8 cellular contexts compared by ENCODE assay signal in genomic region chr19:23071087-23071511, GRCh38. TPM values are rescaled to one million over a fixed set of nuclear protein-coding genes. Genes with fewer than 3 reads are reported as not detected.
DNase-seq lines count a peak whose midpoint lies in the region; ATAC-seq and TF ChIP-seq lines count a peak whose summit lies in the region.
"Had no signal": no experiment of that assay in that cellular context is flagged by ENCODE, and none has a peak within 500 bp of the region (broad histone marks: within the 10 kb centered on the region; RNA-seq: fewer than 3 reads in every experiment).

No MANE protein-coding gene starts in this region.

- no peak overlapping the region for H3K27ac ChIP-seq in Karpas-422 (ENCODE audit: low read length)

- no peak overlapping the region for H2AFZ ChIP-seq in Karpas-422 (ENCODE audit: low read length)

- no peak for TF ChIP-seq CTCF in GM12864 (IDR thresholded peaks at IDR 0.05; ENCODE audit: low read depth, low read length, missing control alignments)

- H3K4me3 ChIP-seq in GM12864 (ENCODE audit: low read depth, low read length): peak overlapping the region; percentile 17
- H3K4me3 ChIP-seq in Karpas-422 (ENCODE audit: low read length): no peak overlapping the region

- DNase-seq in GM12864 (ENCODE audit: low read depth) (no peak), NCI-H748 (lab: John Stamatoyannopoulos, UW; ENCODE audit: unreplicated experiment) (peak; percentile 81), head of caudate nucleus (peak in 24 of 42 donors; percentile 5 to 53 (median 16)), smooth muscle cell of the brain vasculature (ENCODE audit: low read depth, low spot score) (peak; percentile 2), Karpas-422 (no peak), NCI-H1048 (lab: John Stamatoyannopoulos, UW) (no peak)
- DNase-seq: activated CD8-positive, alpha-beta memory T cell treated with anti-CD3 and anti-CD28 coated beads, Interleukin-2, amount 50 U/mL, for 4 hours had no signal

- ATAC-seq in HG03095 (IDR thresholded peaks at IDR 0.05; ENCODE audit: unreplicated experiment): no peak

- no peak overlapping the region for H3K9ac ChIP-seq in Karpas-422 (ENCODE audit: low read length)

- H3K9me2 ChIP-seq in Karpas-422 (replicated peaks; ENCODE audit: insufficient read depth, low read length): no peaks in the 10 kb centered on the region

- H3K27me3 ChIP-seq in Karpas-422 (ENCODE audit: low read length): no peaks in the 10 kb centered on the region

- H4K20me1 ChIP-seq in Karpas-422 (ENCODE audit: insufficient read depth, low read depth, low read length): no peaks in the 10 kb centered on the region

- intact Hi-C loops in head of caudate nucleus (cut with DNase I): no loop called here

- peaks cover 5% of the 10 kb centered on the region for H3K4me1 ChIP-seq in Karpas-422 (ENCODE audit: low read length)

- no peaks in the 10 kb centered on the region for H3K9me3 ChIP-seq in Karpas-422 (ENCODE audit: low read length)

- peaks cover 2% of the 10 kb centered on the region; the same call in 1 of the 2 replicates for H3K36me3 ChIP-seq in Karpas-422 (ENCODE audit: insufficient read depth, low read length)

- H3K4me2 ChIP-seq in Karpas-422 (ENCODE audit: low read depth, low read length, poor library complexity, severe bottlenecking): no peak overlapping the region

- H3K79me2 ChIP-seq in Karpas-422 (ENCODE audit: low read length): peaks cover 11% of the 10 kb centered on the region

RNA-seq across cellular contexts. Expression of gene ZNF730, which starts 45.7 kb away (rescaled TPM):
- 5.8 and 33.9 TPM in 2 replicates for total RNA-seq in Karpas-422 (2014; rRNA removed; shearing (Covaris generic); ENCODE audit: low replicate concordance)

Comparison
In these comparisons a context has a peak if more than half of its experiments do, and no peak if none do; other contexts are left out.
1. DNase-seq: peak in NCI-H748 (single experiment), head of caudate nucleus (24 of 42) and smooth muscle cell of the brain vasculature (single experiment); none in GM12864 (single experiment), Karpas-422 (single experiment) and NCI-H1048 (single experiment).